ENCODE assay signal across 1 cellular context in the genomic region with DNA sequence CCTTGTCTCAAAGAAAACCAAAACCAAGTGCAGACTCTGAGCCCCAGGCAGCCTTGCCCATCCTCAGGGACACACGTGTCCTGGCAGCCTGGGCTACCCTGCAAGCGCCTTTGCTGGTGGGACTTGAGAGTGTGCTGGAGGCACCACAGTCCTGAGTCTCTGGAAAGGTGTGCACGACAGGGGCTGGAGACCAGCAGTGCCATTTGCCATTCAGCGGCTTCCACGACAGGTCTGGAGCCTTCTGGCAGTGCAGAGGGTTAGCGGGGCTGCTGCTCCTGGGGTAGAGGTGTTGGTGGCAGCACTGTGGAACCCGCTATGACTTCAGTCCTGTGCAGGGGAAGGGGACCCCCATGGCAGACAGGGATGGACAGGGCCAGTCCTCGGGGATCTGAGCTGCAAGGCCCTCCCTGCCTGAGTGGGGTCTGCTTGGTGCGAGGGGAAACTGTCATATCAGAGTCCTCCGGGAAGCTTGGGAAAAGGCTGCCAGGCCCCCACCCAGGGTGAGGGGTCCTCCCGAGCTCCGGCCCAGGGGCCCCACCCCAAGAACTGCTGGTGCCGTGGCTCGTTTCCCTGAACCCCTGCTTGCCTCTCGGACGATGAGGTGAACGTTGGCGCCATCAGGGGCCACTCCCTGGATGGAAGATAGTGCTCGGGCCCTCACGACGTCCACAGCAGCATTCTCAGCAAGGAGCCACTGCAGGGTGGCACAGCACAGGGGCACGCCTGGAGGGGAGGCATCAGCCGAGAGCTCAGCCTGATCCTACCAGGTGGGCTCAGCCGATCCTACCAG.
TF ChIP-seq lines count a peak whose summit lies in the region.

No MANE protein-coding gene starts in this region.

TF ChIP-seq in HepG2, 621 proteins besides CTCF, POLR2A, EP300 and RAD21:
- TF ChIP-seq CCAR2 (optimal IDR thresholded peaks at IDR 0.05; ENCODE audit: low read depth, low read length) (no peak), ZNF841 (CRISPR knock-in tag; IDR thresholded peaks at IDR 0.05; ENCODE audit: borderline replicate concordance) (no peak), AGO2 (optimal IDR thresholded peaks at IDR 0.05; ENCODE audit: low read depth, low read length) (peak; percentile 67), POLR2G (IDR thresholded peaks at IDR 0.05; ENCODE audit: low read depth, low read length) (0 out of 2 replicates have a peak, but pooled peaks have one; percentile 19), RBFOX2 (IDR thresholded peaks at IDR 0.05; ENCODE audit: low read depth, low read length) (0 out of 2 replicates have a peak, but pooled peaks have one; percentile 28)
- TF ChIP-seq, protein P1, sequence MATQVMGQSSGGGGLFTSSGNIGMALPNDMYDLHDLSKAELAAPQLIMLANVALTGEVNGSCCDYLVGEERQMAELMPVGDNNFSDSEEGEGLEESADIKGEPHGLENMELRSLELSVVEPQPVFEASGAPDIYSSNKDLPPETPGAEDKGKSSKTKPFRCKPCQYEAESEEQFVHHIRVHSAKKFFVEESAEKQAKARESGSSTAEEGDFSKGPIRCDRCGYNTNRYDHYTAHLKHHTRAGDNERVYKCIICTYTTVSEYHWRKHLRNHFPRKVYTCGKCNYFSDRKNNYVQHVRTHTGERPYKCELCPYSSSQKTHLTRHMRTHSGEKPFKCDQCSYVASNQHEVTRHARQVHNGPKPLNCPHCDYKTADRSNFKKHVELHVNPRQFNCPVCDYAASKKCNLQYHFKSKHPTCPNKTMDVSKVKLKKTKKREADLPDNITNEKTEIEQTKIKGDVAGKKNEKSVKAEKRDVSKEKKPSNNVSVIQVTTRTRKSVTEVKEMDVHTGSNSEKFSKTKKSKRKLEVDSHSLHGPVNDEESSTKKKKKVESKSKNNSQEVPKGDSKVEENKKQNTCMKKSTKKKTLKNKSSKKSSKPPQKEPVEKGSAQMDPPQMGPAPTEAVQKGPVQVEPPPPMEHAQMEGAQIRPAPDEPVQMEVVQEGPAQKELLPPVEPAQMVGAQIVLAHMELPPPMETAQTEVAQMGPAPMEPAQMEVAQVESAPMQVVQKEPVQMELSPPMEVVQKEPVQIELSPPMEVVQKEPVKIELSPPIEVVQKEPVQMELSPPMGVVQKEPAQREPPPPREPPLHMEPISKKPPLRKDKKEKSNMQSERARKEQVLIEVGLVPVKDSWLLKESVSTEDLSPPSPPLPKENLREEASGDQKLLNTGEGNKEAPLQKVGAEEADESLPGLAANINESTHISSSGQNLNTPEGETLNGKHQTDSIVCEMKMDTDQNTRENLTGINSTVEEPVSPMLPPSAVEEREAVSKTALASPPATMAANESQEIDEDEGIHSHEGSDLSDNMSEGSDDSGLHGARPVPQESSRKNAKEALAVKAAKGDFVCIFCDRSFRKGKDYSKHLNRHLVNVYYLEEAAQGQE (IDR thresholded peaks at IDR 0.05; ENCODE audit: borderline replicate concordance in 1 of 2, low read depth in 1 of 2, low read length in 2 of 2): no peak
